ENCODE assay signal across 14 cellular contexts in genomic region chr2:27973592-27973991, GRCh38.
DNase-seq lines count a peak whose midpoint lies in the region; ATAC-seq and TF ChIP-seq lines count a peak whose summit lies in the region.
"Had no signal": no experiment of that assay in that cellular context is flagged by ENCODE, and none has a peak within 500 bp of the region (broad histone marks: within the 10 kb centered on the region; RNA-seq: fewer than 3 reads in every experiment).

No MANE protein-coding gene starts in this region.

- no peak overlapping the region for H3K4me2 ChIP-seq in osteoblast (ENCODE audit: insufficient read depth, low read length)

- H4K20me1 ChIP-seq in osteoblast (ENCODE audit: insufficient read depth, low read length): no peaks in the 10 kb centered on the region

- H3K27me3 ChIP-seq in RWPE2 (ENCODE audit: insufficient read depth, poor library complexity, severe bottlenecking): no peaks in the 10 kb centered on the region
- H3K27me3 ChIP-seq in osteoblast (ENCODE audit: insufficient read depth, low read length): no peaks in the 10 kb centered on the region
- no peaks in the 10 kb centered on the region for H3K27me3 ChIP-seq in transverse colon
- H3K27me3 ChIP-seq: gastroesophageal sphincter had no signal

- peaks cover 27% of the 10 kb centered on the region for H3K4me1 ChIP-seq in RWPE2 (ENCODE audit: insufficient read depth, poor library complexity, severe bottlenecking)
- peaks cover 23% of the 10 kb centered on the region for H3K4me1 ChIP-seq in osteoblast (ENCODE audit: insufficient read depth, low read length)
- H3K4me1 ChIP-seq in transverse colon: no peaks in the 10 kb centered on the region
- H3K4me1 ChIP-seq: gastroesophageal sphincter had no signal

- intact Hi-C loops in transverse colon (cut with DNase I; ENCODE audit: low total_unique reads): no loop called here

- in situ Hi-C loops in transverse colon (cut with MboI; ENCODE audit: low pct_ligation_motif_present in 1 of 4, low pct_unique_long_range_greater_than_20kb in 1 of 4, low sequenced_read_pairs in 3 of 4): no loop called here

- H3K27ac ChIP-seq in RWPE2 (ENCODE audit: poor library complexity, severe bottlenecking) (peak overlapping the region; percentile 5), osteoblast (ENCODE audit: low read depth, low read length) (peak overlapping the region; percentile 46), transverse colon (no peak overlapping the region)
- H3K27ac ChIP-seq: gastroesophageal sphincter had no signal

- ATAC-seq in RWPE2 (ENCODE audit: low read depth) (peak; percentile 34; the same call in 1 of the 3 replicates), GM18519 (IDR thresholded peaks at IDR 0.05; ENCODE audit: low FRiP score, unreplicated experiment) (no peak), HG03469 (IDR thresholded peaks at IDR 0.05; ENCODE audit: unreplicated experiment) (no peak)
- ATAC-seq: activated T-cell treated with anti-CD3 and anti-CD28 coated beads, Interleukin-2, amount 50 U/mL, for 72 hours; gastroesophageal sphincter; stimulated activated naive CD8-positive, alpha-beta T cell treated with anti-CD3 and anti-CD28 coated beads, Interleukin-15, amount 100 ng/mL, for 72 hours had no signal

- 68 to 88% methylated on average over 3 of the region's 3 CpGs for WGBS in transverse colon (ENCODE audit: low coverage in 1 of 2), 2 donors

- peak; percentile 12 for DNase-seq in DMS 273 (lab: John Stamatoyannopoulos, UW; ENCODE audit: unreplicated experiment)
- no peak for DNase-seq in DMS 273 treated with DMSO at 0.1 percent for 48 hours (lab: John Stamatoyannopoulos, UW)
- DNase-seq in RWPE2 (ENCODE audit: low spot score): no peak
- DNase-seq in epithelial cell of esophagus (ENCODE audit: low read depth): no peak
- no peak for DNase-seq in osteoblast (ENCODE audit: insufficient read length, low spot score, missing footprints)
- DNase-seq in transverse colon: no peak
- DNase-seq: activated T-cell treated with anti-CD3 and anti-CD28 coated beads, Interleukin-2, amount 50 U/mL, for 72 hours; EL; NCI-H2171; stimulated activated CD4-positive, alpha-beta T cell treated with anti-CD3 and anti-CD28 coated beads, Interleukin-4, amount 100 ng/mL, for 24 hours; stimulated activated naive CD8-positive, alpha-beta T cell treated with anti-CD3 and anti-CD28 coated beads, Interleukin-15, amount 100 ng/mL, for 72 hours had no signal

- no peak for TF ChIP-seq POLR2A in transverse colon (IDR thresholded peaks at IDR 0.05)

- TF ChIP-seq CTCF in RWPE2 (IDR thresholded peaks at IDR 0.05; ENCODE audit: poor library complexity, severe bottlenecking): peak; percentile 40
- peak; percentile 50 for TF ChIP-seq CTCF in epithelial cell of esophagus (IDR thresholded peaks at IDR 0.05; ENCODE audit: insufficient read depth, low read depth, low read length, missing control alignments)
- peak; percentile 48 for TF ChIP-seq CTCF in osteoblast (IDR thresholded peaks at IDR 0.05; ENCODE audit: extremely low read depth, low read depth, low read length)
- TF ChIP-seq CTCF in transverse colon (IDR thresholded peaks at IDR 0.05): no peak

- H3K4me3 ChIP-seq in RWPE2 (ENCODE audit: severe bottlenecking): no peak overlapping the region
- H3K4me3 ChIP-seq in epithelial cell of esophagus (ENCODE audit: low read length): no peak overlapping the region
- H3K4me3 ChIP-seq in osteoblast (ENCODE audit: insufficient read depth, low read length): no peak overlapping the region
- no peak overlapping the region for H3K4me3 ChIP-seq in transverse colon
- H3K4me3 ChIP-seq: gastroesophageal sphincter had no signal

- H2AFZ ChIP-seq in osteoblast (ENCODE audit: low read length): peak overlapping the region; percentile 26

- H3K36me3 ChIP-seq in RWPE2 (ENCODE audit: low read depth): no peaks in the 10 kb centered on the region
- H3K36me3 ChIP-seq in osteoblast (ENCODE audit: insufficient read depth, low read length): no peaks in the 10 kb centered on the region
- H3K36me3 ChIP-seq in transverse colon: no peaks in the 10 kb centered on the region
- H3K36me3 ChIP-seq: gastroesophageal sphincter had no signal

- peaks cover 10% of the 10 kb centered on the region for H3K79me2 ChIP-seq in osteoblast (ENCODE audit: insufficient read depth, low read length)

- H3K9me3 ChIP-seq in RWPE2 (ENCODE audit: severe bottlenecking) (peaks cover under 1% of the 10 kb centered on the region), osteoblast (ENCODE audit: low read depth, low read length) (no peaks in the 10 kb centered on the region), transverse colon (no peaks in the 10 kb centered on the region)
- H3K9me3 ChIP-seq: gastroesophageal sphincter had no signal

- no peak for TF ChIP-seq EP300 in transverse colon (IDR thresholded peaks at IDR 0.05; ENCODE audit: low read depth)

Comparison
In these comparisons a context has a peak if more than half of its experiments do, and no peak if none do; other contexts are left out.
1. H3K27ac ChIP-seq: peak in RWPE2 (single experiment) and osteoblast (single experiment); none in transverse colon (0 of 4).
2. CTCF ChIP-seq: peak in RWPE2 (single experiment), epithelial cell of esophagus (single experiment) and osteoblast (single experiment); none in transverse colon (0 of 5).